In genomic region chr9:133893191-133893994, GRCh38 we compare ENCODE assay signal across 2 cellular contexts.
TF ChIP-seq lines count a peak whose summit lies in the region.

No MANE protein-coding gene starts in this region.

TF ChIP-seq in K562, 482 proteins besides CTCF, POLR2A, EP300 and RAD21:
- no peak for TF ChIP-seq RNF219 (CRISPR knock-in tag; IDR thresholded peaks at IDR 0.05)
- no peak for TF ChIP-seq MITF (IDR thresholded peaks at IDR 0.05)
- TF ChIP-seq YY1 (IDR thresholded peaks at IDR 0.05; ENCODE audit: borderline replicate concordance in 1 of 3, control insufficient read depth in 1 of 3, extremely low read depth in 1 of 3, insufficient read depth in 3 of 3, insufficient read length in 1 of 3, insufficient replicate concordance in 2 of 3, low read depth in 1 of 3, low read length in 2 of 3) = peak in 1 of 3 experiments; percentile 77
- peak; percentile 59; the same call in 1 of the 2 replicates for TF ChIP-seq ESRRA (IDR thresholded peaks at IDR 0.05; ENCODE audit: borderline replicate concordance, low read depth)
- TF ChIP-seq ZSCAN29 (IDR thresholded peaks at IDR 0.05) = no peak

TF ChIP-seq in HepG2, 621 proteins besides CTCF, POLR2A, EP300 and RAD21 (continues in another document):
- TF ChIP-seq ZFP36L1 (CRISPR knock-in tag; IDR thresholded peaks at IDR 0.05) (no peak), SALL1 (CRISPR knock-in tag; IDR thresholded peaks at IDR 0.05) (no peak), YY1 (IDR thresholded peaks at IDR 0.05; ENCODE audit: insufficient read depth, insufficient replicate concordance, low read depth, low read length) (peak; percentile 74), STAT6 (CRISPR knock-in tag; IDR thresholded peaks at IDR 0.05; ENCODE audit: borderline replicate concordance) (no peak), ZBTB33 (CRISPR knock-in tag; IDR thresholded peaks at IDR 0.05) (peak; percentile 60; the same call in 1 of the 2 replicates), HNF4A (CRISPR knock-in tag; IDR thresholded peaks at IDR 0.05) (no peak), ZMAT3 (CRISPR knock-in tag; conservative IDR thresholded peaks at IDR 0.05) (no peak), ZZZ3 (CRISPR knock-in tag; IDR thresholded peaks at IDR 0.05; ENCODE audit: borderline replicate concordance) (no peak), ZNF800 (CRISPR knock-in tag; IDR thresholded peaks at IDR 0.05) (no peak), RORA (CRISPR knock-in tag; IDR thresholded peaks at IDR 0.05) (no peak), ZSCAN31 (CRISPR knock-in tag; IDR thresholded peaks at IDR 0.05; ENCODE audit: low read depth) (no peak), MYNN (CRISPR knock-in tag; IDR thresholded peaks at IDR 0.05; ENCODE audit: low read depth) (no peak), ZNF274 (CRISPR knock-in tag; IDR thresholded peaks at IDR 0.05) (no peak), NFKBIZ (CRISPR knock-in tag; IDR thresholded peaks at IDR 0.05) (no peak), LRRFIP1 (CRISPR knock-in tag; conservative IDR thresholded peaks at IDR 0.05) (no peak), MEIS1 (CRISPR knock-in tag; IDR thresholded peaks at IDR 0.05; ENCODE audit: borderline replicate concordance) (no peak), ZSCAN21 (CRISPR knock-in tag; IDR thresholded peaks at IDR 0.05; ENCODE audit: borderline replicate concordance) (0 out of 2 replicates have a peak, but pooled peaks have one; percentile 41), ZBTB10 (CRISPR knock-in tag; IDR thresholded peaks at IDR 0.05; ENCODE audit: borderline replicate concordance) (no peak), ZNF816 (CRISPR knock-in tag; IDR thresholded peaks at IDR 0.05; ENCODE audit: borderline replicate concordance) (no peak), ZNF234 (CRISPR knock-in tag; conservative IDR thresholded peaks at IDR 0.05) (no peak), ZNF343 (CRISPR knock-in tag; IDR thresholded peaks at IDR 0.05) (no peak), EHMT2 (IDR thresholded peaks at IDR 0.05; ENCODE audit: borderline replicate concordance, low read depth, low read length) (no peak), ZFP41 (CRISPR knock-in tag; IDR thresholded peaks at IDR 0.05; ENCODE audit: borderline replicate concordance) (no peak), NFYC (CRISPR knock-in tag; IDR thresholded peaks at IDR 0.05) (no peak), CCDC6 (CRISPR knock-in tag; IDR thresholded peaks at IDR 0.05) (no peak), BCL3 (CRISPR knock-in tag; IDR thresholded peaks at IDR 0.05) (no peak), ZBTB21 (CRISPR knock-in tag; IDR thresholded peaks at IDR 0.05) (no peak), RCOR2 (CRISPR knock-in tag; IDR thresholded peaks at IDR 0.05) (no peak), ZNF777 (CRISPR knock-in tag; IDR thresholded peaks at IDR 0.05) (no peak)
- TF ChIP-seq, protein P1, sequence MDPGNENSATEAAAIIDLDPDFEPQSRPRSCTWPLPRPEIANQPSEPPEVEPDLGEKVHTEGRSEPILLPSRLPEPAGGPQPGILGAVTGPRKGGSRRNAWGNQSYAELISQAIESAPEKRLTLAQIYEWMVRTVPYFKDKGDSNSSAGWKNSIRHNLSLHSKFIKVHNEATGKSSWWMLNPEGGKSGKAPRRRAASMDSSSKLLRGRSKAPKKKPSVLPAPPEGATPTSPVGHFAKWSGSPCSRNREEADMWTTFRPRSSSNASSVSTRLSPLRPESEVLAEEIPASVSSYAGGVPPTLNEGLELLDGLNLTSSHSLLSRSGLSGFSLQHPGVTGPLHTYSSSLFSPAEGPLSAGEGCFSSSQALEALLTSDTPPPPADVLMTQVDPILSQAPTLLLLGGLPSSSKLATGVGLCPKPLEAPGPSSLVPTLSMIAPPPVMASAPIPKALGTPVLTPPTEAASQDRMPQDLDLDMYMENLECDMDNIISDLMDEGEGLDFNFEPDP (CRISPR knock-in tag; conservative IDR thresholded peaks at IDR 0.05) = no peak
- TF ChIP-seq, protein P2, sequence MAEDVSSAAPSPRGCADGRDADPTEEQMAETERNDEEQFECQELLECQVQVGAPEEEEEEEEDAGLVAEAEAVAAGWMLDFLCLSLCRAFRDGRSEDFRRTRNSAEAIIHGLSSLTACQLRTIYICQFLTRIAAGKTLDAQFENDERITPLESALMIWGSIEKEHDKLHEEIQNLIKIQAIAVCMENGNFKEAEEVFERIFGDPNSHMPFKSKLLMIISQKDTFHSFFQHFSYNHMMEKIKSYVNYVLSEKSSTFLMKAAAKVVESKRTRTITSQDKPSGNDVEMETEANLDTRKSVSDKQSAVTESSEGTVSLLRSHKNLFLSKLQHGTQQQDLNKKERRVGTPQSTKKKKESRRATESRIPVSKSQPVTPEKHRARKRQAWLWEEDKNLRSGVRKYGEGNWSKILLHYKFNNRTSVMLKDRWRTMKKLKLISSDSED (CRISPR knock-in tag; IDR thresholded peaks at IDR 0.05) = no peak
